9 cellular contexts compared by ENCODE assay signal in genomic region chr20:38790210-38791053, GRCh38. TPM values are rescaled to one million over a fixed set of nuclear protein-coding genes. Genes with fewer than 3 reads are reported as not detected.
A peak's percentile ranks its signal among the peaks of the same experiment; 100 is the strongest.
DNase-seq lines count a peak whose midpoint lies in the region; ATAC-seq and TF ChIP-seq lines count a peak whose summit lies in the region.
"Had no signal": no experiment of that assay in that cellular context is flagged by ENCODE, and none has a peak within 500 bp of the region (broad histone marks: within the 10 kb centered on the region; RNA-seq: fewer than 3 reads in every experiment).

No MANE protein-coding gene starts in this region.

- H3K4me3 ChIP-seq in gastrocnemius medialis, result no peak overlapping the region

- no peaks in the 10 kb centered on the region for H3K9me3 ChIP-seq in gastrocnemius medialis

- peaks cover 3% of the 10 kb centered on the region for H3K27me3 ChIP-seq in foreskin keratinocyte
- H3K27me3 ChIP-seq in gastrocnemius medialis, result no peaks in the 10 kb centered on the region

- H3K36me3 ChIP-seq in gastrocnemius medialis, result no peaks in the 10 kb centered on the region

- H3K27ac Mint-ChIP-seq in activated CD8-positive, alpha-beta memory T cell treated with anti-CD3 and anti-CD28 coated beads, Interleukin-2, amount 10 ng/mL, durations not matched to agents 7 days and 5 days, result no peak overlapping the region
- no peak overlapping the region for H3K27ac Mint-ChIP-seq in activated B cell treated with CpG ODN at 0.5 μM for 24 hours

- no peaks in the 10 kb centered on the region for H3K36me3 Mint-ChIP-seq in activated CD8-positive, alpha-beta memory T cell treated with anti-CD3 and anti-CD28 coated beads, Interleukin-2, amount 10 ng/mL, durations not matched to agents 7 days and 5 days
- no peaks in the 10 kb centered on the region for H3K36me3 Mint-ChIP-seq in activated B cell treated with CpG ODN at 0.5 μM for 24 hours (ENCODE audit: low read depth)
- H3K36me3 Mint-ChIP-seq: activated naive CD8-positive, alpha-beta T cell had no signal

- H3K4me3 Mint-ChIP-seq in activated CD8-positive, alpha-beta memory T cell treated with anti-CD3 and anti-CD28 coated beads, Interleukin-2, amount 10 ng/mL, durations not matched to agents 7 days and 5 days, result no peak overlapping the region
- peak overlapping the region; percentile 26 for H3K4me3 Mint-ChIP-seq in activated B cell treated with CpG ODN at 0.5 μM for 24 hours
- H3K4me3 Mint-ChIP-seq: activated naive CD8-positive, alpha-beta T cell had no signal

- TF ChIP-seq CTCF in activated B cell treated with CpG ODN at 0.5 μM for 24 hours (IDR thresholded peaks at IDR 0.05) (peak; percentile 30), foreskin keratinocyte (conservative IDR thresholded peaks at IDR 0.05) (peak; percentile 81), gastrocnemius medialis (IDR thresholded peaks at IDR 0.05 in 4 of 5, conservative IDR thresholded peaks at IDR 0.05 in 1 of 5) (peak in 4 of 5 experiments; percentile 35 to 51 (median 41))

- in situ Hi-C loops in gastrocnemius medialis (cut with MboI; ENCODE audit: low sequenced_read_pairs in 4 of 4), result no loop called here

- POLR2A ChIA-PET in activated B cell treated with CpG ODN at 0.5 μM for 24 hours (lab: Charles Lee), result interaction anchor here (0.9 to 1.1 kb wide), 2 partner anchors 15 to 16 kb away, joined by 3 read pairs; partner anchors contain the start of gene PPP1R16B

- intact Hi-C loops in activated B cell treated with CpG ODN at 0.5 μM for 24 hours (cut with micrococcal nuclease) (loop anchor here (1.0 kb wide), 1 partner anchor 103 kb away; no protein-coding TSS in a partner anchor), gastrocnemius medialis (cut with DNase I; ENCODE audit: low total_unique reads) (no loop called here)

- CTCF ChIA-PET in activated CD8-positive, alpha-beta memory T cell treated with anti-CD3 and anti-CD28 coated beads, Interleukin-2, amount 10 ng/mL, durations not matched to agents 7 days and 5 days (lab: Charles Lee), result interaction anchor here (0.6 to 5.4 kb wide), 28 partner anchors 9 to 977 kb away, joined by 3 to 29 read pairs (median 4); partner anchors contain the start of genes DHX35, FAM83D and PPP1R16B
- CTCF ChIA-PET in activated B cell treated with CpG ODN at 0.5 μM for 24 hours (lab: Charles Lee), result interaction anchor here (0.6 to 4.2 kb wide), 12 partner anchors 15 to 213 kb away, joined by 3 to 35 read pairs (median 4); partner anchors contain the start of gene PPP1R16B

- peak; percentile 71 for DNase-seq in activated CD8-positive, alpha-beta memory T cell treated with anti-CD3 and anti-CD28 coated beads, Interleukin-2, amount 10 ng/mL, durations not matched to agents 7 days and 5 days
- no peak for DNase-seq in activated CD8-positive, alpha-beta memory T cell treated with anti-CD3 and anti-CD28 coated beads, Interleukin-2, amount 50 U/mL, for 48 hours
- DNase-seq in NCI-H1930 (lab: John Stamatoyannopoulos, UW) (peak; percentile 40 to 50), activated B cell treated with CpG ODN at 0.5 μM for 24 hours (no peak), foreskin keratinocyte (peak; percentile 69 to 86), gastrocnemius medialis (no peak)

- H3K9me3 Mint-ChIP-seq in activated CD8-positive, alpha-beta memory T cell treated with anti-CD3 and anti-CD28 coated beads, Interleukin-2, amount 10 ng/mL, durations not matched to agents 7 days and 5 days (ENCODE audit: low read depth), result no peaks in the 10 kb centered on the region
- no peaks in the 10 kb centered on the region for H3K9me3 Mint-ChIP-seq in activated B cell treated with CpG ODN at 0.5 μM for 24 hours

- no peak overlapping the region for H3K27ac ChIP-seq in foreskin keratinocyte
- no peak overlapping the region for H3K27ac ChIP-seq in gastrocnemius medialis

- peak; percentile 81 for ATAC-seq in activated CD8-positive, alpha-beta memory T cell treated with anti-CD3 and anti-CD28 coated beads, Interleukin-2, amount 10 ng/mL, durations not matched to agents 7 days and 5 days
- peak; percentile 81 for ATAC-seq in activated B cell treated with CpG ODN at 0.5 μM for 24 hours (ENCODE audit: low read depth)
- peak; percentile 89 for ATAC-seq in foreskin keratinocyte
- no peak for ATAC-seq in gastrocnemius medialis
- ATAC-seq in GM21367 (IDR thresholded peaks at IDR 0.05; ENCODE audit: unreplicated experiment), result no peak
- ATAC-seq in GM19467 (IDR thresholded peaks at IDR 0.05; ENCODE audit: unreplicated experiment), result no peak

- no peak for TF ChIP-seq POLR2A in gastrocnemius medialis (IDR thresholded peaks at IDR 0.05)

- peaks cover 12% of the 10 kb centered on the region for H3K4me1 Mint-ChIP-seq in activated CD8-positive, alpha-beta memory T cell treated with anti-CD3 and anti-CD28 coated beads, Interleukin-2, amount 10 ng/mL, durations not matched to agents 7 days and 5 days
- H3K4me1 Mint-ChIP-seq in activated B cell treated with CpG ODN at 0.5 μM for 24 hours, result peaks cover 4% of the 10 kb centered on the region

- no peaks in the 10 kb centered on the region for H3K27me3 Mint-ChIP-seq in activated CD8-positive, alpha-beta memory T cell treated with anti-CD3 and anti-CD28 coated beads, Interleukin-2, amount 10 ng/mL, durations not matched to agents 7 days and 5 days
- no peaks in the 10 kb centered on the region for H3K27me3 Mint-ChIP-seq in activated B cell treated with CpG ODN at 0.5 μM for 24 hours
- H3K27me3 Mint-ChIP-seq: activated naive CD8-positive, alpha-beta T cell had no signal

- peaks cover 15% of the 10 kb centered on the region for H3K4me1 ChIP-seq in foreskin keratinocyte
- H3K4me1 ChIP-seq in gastrocnemius medialis, result no peaks in the 10 kb centered on the region

RNA-seq across cellular contexts. Expression of gene PPP1R16B, which starts 15.1 kb away (rescaled TPM):
- total RNA-seq in activated CD8-positive, alpha-beta memory T cell treated with anti-CD3 and anti-CD28 coated beads, Interleukin-2, amount 10 ng/mL, durations not matched to agents 7 days and 5 days, result 100 to 1,000 TPM in 1 of 2 experiments, 10 to 100 TPM in 1; 86.5 to 128 TPM
- total RNA-seq in activated B cell treated with CpG ODN at 0.5 μM for 24 hours (98.3 and 99.3 TPM in 2 replicates), foreskin keratinocyte (not detected in 2 replicates), gastrocnemius medialis (1 to 10 TPM in 1 of 4 donors, under 1 TPM in 3; 0.16 to 2.4 (median 0.59) TPM)
- polyA plus RNA-seq in foreskin keratinocyte, result not detected in 2 replicates

RNA-seq across cellular contexts. Expression of gene ACTR5, which starts 42.2 kb away (rescaled TPM):
- 10 to 100 TPM in 1 of 2 experiments, 1 to 10 TPM in 1; 9.5 to 10.6 TPM for total RNA-seq in activated CD8-positive, alpha-beta memory T cell treated with anti-CD3 and anti-CD28 coated beads, Interleukin-2, amount 10 ng/mL, durations not matched to agents 7 days and 5 days
- total RNA-seq in activated B cell treated with CpG ODN at 0.5 μM for 24 hours (12.8 and 13.7 TPM in 2 replicates), foreskin keratinocyte (8.3 and 8.5 TPM in 2 replicates), gastrocnemius medialis (1 to 10 TPM; 6.3 to 10.0 (median 8.0) TPM)
- polyA plus RNA-seq in foreskin keratinocyte, result 6.5 and 7.0 TPM in 2 replicates

Comparison
In these comparisons a context has a peak if more than half of its experiments do, and no peak if none do; other contexts are left out.
1. DNase-seq: peak in activated CD8-positive, alpha-beta memory T cell treated with anti-CD3 and anti-CD28 coated beads, Interleukin-2, amount 10 ng/mL, durations not matched to agents 7 days and 5 days (single experiment), NCI-H1930 (2 of 2) and foreskin keratinocyte (2 of 2); none in activated CD8-positive, alpha-beta memory T cell treated with anti-CD3 and anti-CD28 coated beads, Interleukin-2, amount 50 U/mL, for 48 hours (single experiment), activated B cell treated with CpG ODN at 0.5 μM for 24 hours (single experiment) and gastrocnemius medialis (0 of 2).
2. ATAC-seq: peak in activated CD8-positive, alpha-beta memory T cell treated with anti-CD3 and anti-CD28 coated beads, Interleukin-2, amount 10 ng/mL, durations not matched to agents 7 days and 5 days (single experiment), activated B cell treated with CpG ODN at 0.5 μM for 24 hours (single experiment) and foreskin keratinocyte (single experiment); none in gastrocnemius medialis (0 of 2), GM21367 (single experiment) and GM19467 (single experiment).
3. CTCF ChIP-seq: peak in every context shown above with its lines; median percentile 81 in foreskin keratinocyte; 41 in gastrocnemius medialis; 30 in activated B cell treated with CpG ODN at 0.5 μM for 24 hours.
4. RNA of gene PPP1R16B, which starts 15.1 kb away (total RNA-seq): 86.5 to 128 TPM in activated CD8-positive, alpha-beta memory T cell treated with anti-CD3 and anti-CD28 coated beads, Interleukin-2, amount 10 ng/mL, durations not matched to agents 7 days and 5 days and 98.3 to 99.3 TPM in activated B cell treated with CpG ODN at 0.5 μM for 24 hours; 0.16 to 2.4 TPM in gastrocnemius medialis and not detected in foreskin keratinocyte; every median in the first group is over 10 times any median in the second.